1 cellular context compared by ENCODE assay signal in the genomic region with DNA sequence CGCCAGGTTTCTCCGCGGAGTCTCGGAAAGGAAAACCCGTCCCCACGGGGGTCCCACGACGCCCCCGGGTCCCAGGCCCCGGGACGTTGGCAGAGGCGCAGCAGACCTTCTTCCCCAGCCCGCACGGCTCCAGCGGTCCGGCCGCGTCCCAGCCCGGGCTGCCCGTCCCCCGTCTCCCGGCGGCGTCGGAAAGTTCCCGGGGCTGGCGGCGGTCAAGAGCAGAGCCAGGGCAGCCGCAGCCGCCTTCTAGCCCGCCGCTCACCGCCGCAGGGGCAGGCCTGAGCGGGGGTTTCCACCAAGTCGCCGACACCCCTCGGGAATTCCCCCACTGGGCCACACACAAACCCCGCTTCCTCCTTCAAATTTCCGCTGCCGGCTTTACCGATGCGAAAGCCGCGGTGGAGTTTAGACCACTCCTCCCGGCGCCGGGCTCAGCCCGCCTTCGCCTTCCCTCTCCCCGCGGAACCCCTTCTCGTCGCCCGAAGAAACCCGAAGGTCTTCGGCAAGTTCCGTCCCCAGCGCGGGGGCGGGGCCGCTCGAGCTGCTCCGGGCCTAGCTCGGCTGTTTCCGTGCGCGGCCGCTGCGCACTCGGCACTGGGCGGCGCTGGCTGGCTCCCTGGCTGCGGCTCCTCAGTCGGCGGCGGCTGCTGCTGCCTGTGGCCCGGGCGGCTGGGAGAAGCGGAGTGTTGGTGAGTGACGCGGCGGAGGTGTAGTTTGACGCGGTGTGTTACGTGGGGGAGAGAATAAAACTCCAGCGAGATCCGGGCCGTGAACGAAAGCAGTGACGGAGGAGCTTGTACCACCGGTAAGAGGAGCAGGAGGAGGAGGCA.
TF ChIP-seq lines count a peak whose summit lies in the region.

A gene (plus strand): TSS at position 633 of the 830 bp plus-strand sequence. CDS start 25,674 bp downstream, outside the sequence.

TF ChIP-seq in HepG2, 621 proteins besides CTCF, POLR2A, EP300 and RAD21 (continued from another document and continues in another):
- TF ChIP-seq, protein P1, sequence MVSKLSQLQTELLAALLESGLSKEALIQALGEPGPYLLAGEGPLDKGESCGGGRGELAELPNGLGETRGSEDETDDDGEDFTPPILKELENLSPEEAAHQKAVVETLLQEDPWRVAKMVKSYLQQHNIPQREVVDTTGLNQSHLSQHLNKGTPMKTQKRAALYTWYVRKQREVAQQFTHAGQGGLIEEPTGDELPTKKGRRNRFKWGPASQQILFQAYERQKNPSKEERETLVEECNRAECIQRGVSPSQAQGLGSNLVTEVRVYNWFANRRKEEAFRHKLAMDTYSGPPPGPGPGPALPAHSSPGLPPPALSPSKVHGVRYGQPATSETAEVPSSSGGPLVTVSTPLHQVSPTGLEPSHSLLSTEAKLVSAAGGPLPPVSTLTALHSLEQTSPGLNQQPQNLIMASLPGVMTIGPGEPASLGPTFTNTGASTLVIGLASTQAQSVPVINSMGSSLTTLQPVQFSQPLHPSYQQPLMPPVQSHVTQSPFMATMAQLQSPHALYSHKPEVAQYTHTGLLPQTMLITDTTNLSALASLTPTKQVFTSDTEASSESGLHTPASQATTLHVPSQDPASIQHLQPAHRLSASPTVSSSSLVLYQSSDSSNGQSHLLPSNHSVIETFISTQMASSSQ (IDR thresholded peaks at IDR 0.05; ENCODE audit: low read depth) = no peak
- TF ChIP-seq, protein P1 (CRISPR knock-in tag; IDR thresholded peaks at IDR 0.05; ENCODE audit: borderline replicate concordance) = peak; percentile 82; the same call in 1 of the 2 replicates
- TF ChIP-seq, protein P2, sequence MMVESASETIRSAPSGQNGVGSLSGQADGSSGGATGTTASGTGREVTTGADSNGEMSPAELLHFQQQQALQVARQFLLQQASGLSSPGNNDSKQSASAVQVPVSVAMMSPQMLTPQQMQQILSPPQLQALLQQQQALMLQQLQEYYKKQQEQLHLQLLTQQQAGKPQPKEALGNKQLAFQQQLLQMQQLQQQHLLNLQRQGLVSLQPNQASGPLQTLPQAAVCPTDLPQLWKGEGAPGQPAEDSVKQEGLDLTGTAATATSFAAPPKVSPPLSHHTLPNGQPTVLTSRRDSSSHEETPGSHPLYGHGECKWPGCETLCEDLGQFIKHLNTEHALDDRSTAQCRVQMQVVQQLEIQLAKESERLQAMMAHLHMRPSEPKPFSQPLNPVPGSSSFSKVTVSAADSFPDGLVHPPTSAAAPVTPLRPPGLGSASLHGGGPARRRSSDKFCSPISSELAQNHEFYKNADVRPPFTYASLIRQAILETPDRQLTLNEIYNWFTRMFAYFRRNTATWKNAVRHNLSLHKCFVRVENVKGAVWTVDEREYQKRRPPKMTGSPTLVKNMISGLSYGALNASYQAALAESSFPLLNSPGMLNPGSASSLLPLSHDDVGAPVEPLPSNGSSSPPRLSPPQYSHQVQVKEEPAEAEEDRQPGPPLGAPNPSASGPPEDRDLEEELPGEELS (CRISPR knock-in tag; IDR thresholded peaks at IDR 0.05) = no peak
- TF ChIP-seq MIER2 (CRISPR knock-in tag; IDR thresholded peaks at IDR 0.05) (no peak), TRIM24 (CRISPR knock-in tag; IDR thresholded peaks at IDR 0.05) (no peak), NPAS2 (CRISPR knock-in tag; IDR thresholded peaks at IDR 0.05; ENCODE audit: borderline replicate concordance) (no peak), CAMTA2 (CRISPR knock-in tag; IDR thresholded peaks at IDR 0.05; ENCODE audit: borderline replicate concordance) (no peak), HOXA9 (CRISPR knock-in tag; IDR thresholded peaks at IDR 0.05; ENCODE audit: borderline replicate concordance) (no peak; the same call in 1 of the 2 replicates), ZNF709 (CRISPR knock-in tag; IDR thresholded peaks at IDR 0.05) (no peak; the same call in 1 of the 2 replicates), CENPT (CRISPR knock-in tag; IDR thresholded peaks at IDR 0.05; ENCODE audit: low read depth) (no peak), GATAD2A (CRISPR knock-in tag; IDR thresholded peaks at IDR 0.05) (0 out of 2 replicates have a peak, but pooled peaks have one; percentile 9), MEIS2 (CRISPR knock-in tag; IDR thresholded peaks at IDR 0.05) (peak; percentile 59; the same call in 1 of the 2 replicates), ZNF557 (CRISPR knock-in tag; IDR thresholded peaks at IDR 0.05) (0 out of 2 replicates have a peak, but pooled peaks have one; percentile 41), EED (CRISPR knock-in tag; IDR thresholded peaks at IDR 0.05) (peak; percentile 94; the same call in 1 of the 2 replicates), SMARCE1 (IDR thresholded peaks at IDR 0.05; ENCODE audit: borderline replicate concordance) (no peak), ZNF33A (CRISPR knock-in tag; IDR thresholded peaks at IDR 0.05; ENCODE audit: borderline replicate concordance) (no peak; the same call in 1 of the 2 replicates), SP140L (CRISPR knock-in tag; IDR thresholded peaks at IDR 0.05; ENCODE audit: borderline replicate concordance) (peak; percentile 37; the same call in 1 of the 2 replicates), ZNF350 (CRISPR knock-in tag; IDR thresholded peaks at IDR 0.05; ENCODE audit: borderline replicate concordance, low read depth) (peak; percentile 15; the same call in 1 of the 2 replicates), SALL2 (CRISPR knock-in tag; IDR thresholded peaks at IDR 0.05) (peak; percentile 73; the same call in 1 of the 2 replicates), XRCC5 (optimal IDR thresholded peaks at IDR 0.05; ENCODE audit: low read length) (peak; percentile 93), ZMYM3 (CRISPR knock-in tag; IDR thresholded peaks at IDR 0.05) (no peak), STAG1 (CRISPR knock-in tag; IDR thresholded peaks at IDR 0.05) (peak; percentile 27; the same call in 1 of the 2 replicates), ZNF138 (CRISPR knock-in tag; IDR thresholded peaks at IDR 0.05; ENCODE audit: low read depth) (no peak; the same call in 1 of the 2 replicates), FOXO1 (CRISPR knock-in tag; IDR thresholded peaks at IDR 0.05) (peak; percentile 76), ETV6 (CRISPR knock-in tag; conservative IDR thresholded peaks at IDR 0.05) (0 out of 2 replicates have a peak, but pooled peaks have one; percentile 28), RORA (CRISPR knock-in tag; IDR thresholded peaks at IDR 0.05) (no peak), KAT2B (IDR thresholded peaks at IDR 0.05; ENCODE audit: borderline replicate concordance, low read depth, low read length) (no peak; the same call in 1 of the 2 replicates)
- TF ChIP-seq, protein P3, sequence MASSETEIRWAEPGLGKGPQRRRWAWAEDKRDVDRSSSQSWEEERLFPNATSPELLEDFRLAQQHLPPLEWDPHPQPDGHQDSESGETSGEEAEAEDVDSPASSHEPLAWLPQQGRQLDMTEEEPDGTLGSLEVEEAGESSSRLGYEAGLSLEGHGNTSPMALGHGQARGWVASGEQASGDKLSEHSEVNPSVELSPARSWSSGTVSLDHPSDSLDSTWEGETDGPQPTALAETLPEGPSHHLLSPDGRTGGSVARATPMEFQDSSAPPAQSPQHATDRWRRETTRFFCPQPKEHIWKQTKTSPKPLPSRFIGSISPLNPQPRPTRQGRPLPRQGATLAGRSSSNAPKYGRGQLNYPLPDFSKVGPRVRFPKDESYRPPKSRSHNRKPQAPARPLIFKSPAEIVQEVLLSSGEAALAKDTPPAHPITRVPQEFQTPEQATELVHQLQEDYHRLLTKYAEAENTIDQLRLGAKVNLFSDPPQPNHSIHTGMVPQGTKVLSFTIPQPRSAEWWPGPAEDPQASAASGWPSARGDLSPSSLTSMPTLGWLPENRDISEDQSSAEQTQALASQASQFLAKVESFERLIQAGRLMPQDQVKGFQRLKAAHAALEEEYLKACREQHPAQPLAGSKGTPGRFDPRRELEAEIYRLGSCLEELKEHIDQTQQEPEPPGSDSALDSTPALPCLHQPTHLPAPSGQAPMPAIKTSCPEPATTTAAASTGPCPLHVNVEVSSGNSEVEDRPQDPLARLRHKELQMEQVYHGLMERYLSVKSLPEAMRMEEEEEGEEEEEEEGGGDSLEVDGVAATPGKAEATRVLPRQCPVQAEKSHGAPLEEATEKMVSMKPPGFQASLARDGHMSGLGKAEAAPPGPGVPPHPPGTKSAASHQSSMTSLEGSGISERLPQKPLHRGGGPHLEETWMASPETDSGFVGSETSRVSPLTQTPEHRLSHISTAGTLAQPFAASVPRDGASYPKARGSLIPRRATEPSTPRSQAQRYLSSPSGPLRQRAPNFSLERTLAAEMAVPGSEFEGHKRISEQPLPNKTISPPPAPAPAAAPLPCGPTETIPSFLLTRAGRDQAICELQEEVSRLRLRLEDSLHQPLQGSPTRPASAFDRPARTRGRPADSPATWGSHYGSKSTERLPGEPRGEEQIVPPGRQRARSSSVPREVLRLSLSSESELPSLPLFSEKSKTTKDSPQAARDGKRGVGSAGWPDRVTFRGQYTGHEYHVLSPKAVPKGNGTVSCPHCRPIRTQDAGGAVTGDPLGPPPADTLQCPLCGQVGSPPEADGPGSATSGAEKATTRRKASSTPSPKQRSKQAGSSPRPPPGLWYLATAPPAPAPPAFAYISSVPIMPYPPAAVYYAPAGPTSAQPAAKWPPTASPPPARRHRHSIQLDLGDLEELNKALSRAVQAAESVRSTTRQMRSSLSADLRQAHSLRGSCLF (CRISPR knock-in tag; IDR thresholded peaks at IDR 0.05; ENCODE audit: borderline replicate concordance) = 0 out of 2 replicates have a peak, but pooled peaks have one; percentile 45
- TF ChIP-seq, protein P4, sequence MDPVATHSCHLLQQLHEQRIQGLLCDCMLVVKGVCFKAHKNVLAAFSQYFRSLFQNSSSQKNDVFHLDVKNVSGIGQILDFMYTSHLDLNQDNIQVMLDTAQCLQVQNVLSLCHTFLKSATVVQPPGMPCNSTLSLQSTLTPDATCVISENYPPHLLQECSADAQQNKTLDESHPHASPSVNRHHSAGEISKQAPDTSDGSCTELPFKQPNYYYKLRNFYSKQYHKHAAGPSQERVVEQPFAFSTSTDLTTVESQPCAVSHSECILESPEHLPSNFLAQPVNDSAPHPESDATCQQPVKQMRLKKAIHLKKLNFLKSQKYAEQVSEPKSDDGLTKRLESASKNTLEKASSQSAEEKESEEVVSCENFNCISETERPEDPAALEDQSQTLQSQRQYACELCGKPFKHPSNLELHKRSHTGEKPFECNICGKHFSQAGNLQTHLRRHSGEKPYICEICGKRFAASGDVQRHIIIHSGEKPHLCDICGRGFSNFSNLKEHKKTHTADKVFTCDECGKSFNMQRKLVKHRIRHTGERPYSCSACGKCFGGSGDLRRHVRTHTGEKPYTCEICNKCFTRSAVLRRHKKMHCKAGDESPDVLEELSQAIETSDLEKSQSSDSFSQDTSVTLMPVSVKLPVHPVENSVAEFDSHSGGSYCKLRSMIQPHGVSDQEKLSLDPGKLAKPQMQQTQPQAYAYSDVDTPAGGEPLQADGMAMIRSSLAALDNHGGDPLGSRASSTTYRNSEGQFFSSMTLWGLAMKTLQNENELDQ (CRISPR knock-in tag; IDR thresholded peaks at IDR 0.05; ENCODE audit: borderline replicate concordance) = 0 out of 2 replicates have a peak, but pooled peaks have one; percentile 8
- TF ChIP-seq, protein P5, sequence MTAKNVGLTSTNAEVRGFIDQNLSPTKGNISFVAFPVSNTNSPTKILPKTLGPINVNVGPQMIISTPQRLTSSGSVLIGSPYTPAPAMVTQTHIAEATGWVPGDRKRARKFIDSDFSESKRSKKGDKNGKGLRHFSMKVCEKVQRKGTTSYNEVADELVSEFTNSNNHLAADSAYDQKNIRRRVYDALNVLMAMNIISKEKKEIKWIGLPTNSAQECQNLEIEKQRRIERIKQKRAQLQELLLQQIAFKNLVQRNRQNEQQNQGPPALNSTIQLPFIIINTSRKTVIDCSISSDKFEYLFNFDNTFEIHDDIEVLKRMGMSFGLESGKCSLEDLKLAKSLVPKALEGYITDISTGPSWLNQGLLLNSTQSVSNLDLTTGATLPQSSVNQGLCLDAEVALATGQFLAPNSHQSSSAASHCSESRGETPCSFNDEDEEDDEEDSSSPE (CRISPR knock-in tag; IDR thresholded peaks at IDR 0.05) = peak; percentile 62
- TF ChIP-seq, protein P6, sequence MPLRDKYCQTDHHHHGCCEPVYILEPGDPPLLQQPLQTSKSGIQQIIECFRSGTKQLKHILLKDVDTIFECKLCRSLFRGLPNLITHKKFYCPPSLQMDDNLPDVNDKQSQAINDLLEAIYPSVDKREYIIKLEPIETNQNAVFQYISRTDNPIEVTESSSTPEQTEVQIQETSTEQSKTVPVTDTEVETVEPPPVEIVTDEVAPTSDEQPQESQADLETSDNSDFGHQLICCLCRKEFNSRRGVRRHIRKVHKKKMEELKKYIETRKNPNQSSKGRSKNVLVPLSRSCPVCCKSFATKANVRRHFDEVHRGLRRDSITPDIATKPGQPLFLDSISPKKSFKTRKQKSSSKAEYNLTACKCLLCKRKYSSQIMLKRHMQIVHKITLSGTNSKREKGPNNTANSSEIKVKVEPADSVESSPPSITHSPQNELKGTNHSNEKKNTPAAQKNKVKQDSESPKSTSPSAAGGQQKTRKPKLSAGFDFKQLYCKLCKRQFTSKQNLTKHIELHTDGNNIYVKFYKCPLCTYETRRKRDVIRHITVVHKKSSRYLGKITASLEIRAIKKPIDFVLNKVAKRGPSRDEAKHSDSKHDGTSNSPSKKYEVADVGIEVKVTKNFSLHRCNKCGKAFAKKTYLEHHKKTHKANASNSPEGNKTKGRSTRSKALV (CRISPR knock-in tag; IDR thresholded peaks at IDR 0.05) = peak; percentile 61; the same call in 1 of the 2 replicates
- TF ChIP-seq, protein P7, sequence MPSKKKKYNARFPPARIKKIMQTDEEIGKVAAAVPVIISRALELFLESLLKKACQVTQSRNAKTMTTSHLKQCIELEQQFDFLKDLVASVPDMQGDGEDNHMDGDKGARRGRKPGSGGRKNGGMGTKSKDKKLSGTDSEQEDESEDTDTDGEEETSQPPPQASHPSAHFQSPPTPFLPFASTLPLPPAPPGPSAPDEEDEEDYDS (CRISPR knock-in tag; IDR thresholded peaks at IDR 0.05) = peak; percentile 84
- TF ChIP-seq, protein P8, sequence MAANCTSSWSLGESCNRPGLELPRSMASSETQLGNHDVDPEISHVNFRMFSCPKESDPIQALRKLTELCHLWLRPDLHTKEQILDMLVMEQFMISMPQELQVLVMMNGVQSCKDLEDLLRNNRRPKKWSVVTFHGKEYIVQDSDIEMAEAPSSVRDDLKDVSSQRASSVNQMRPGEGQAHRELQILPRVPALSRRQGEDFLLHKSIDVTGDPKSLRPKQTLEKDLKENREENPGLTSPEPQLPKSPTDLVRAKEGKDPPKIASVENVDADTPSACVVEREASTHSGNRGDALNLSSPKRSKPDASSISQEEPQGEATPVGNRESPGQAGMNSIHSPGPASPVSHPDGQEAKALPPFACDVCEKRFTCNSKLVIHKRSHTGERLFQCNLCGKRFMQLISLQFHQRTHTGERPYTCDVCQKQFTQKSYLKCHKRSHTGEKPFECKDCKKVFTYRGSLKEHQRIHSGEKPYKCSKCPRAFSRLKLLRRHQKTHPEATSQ (CRISPR knock-in tag; IDR thresholded peaks at IDR 0.05; ENCODE audit: borderline replicate concordance) = peak; percentile 55; the same call in 1 of the 2 replicates
